Comparison of ENCODE assay signal across 28 cellular contexts in genomic region chr18:21915546-21915945, GRCh38.
DNase-seq lines count a peak whose midpoint lies in the region; ATAC-seq and TF ChIP-seq lines count a peak whose summit lies in the region.
"Had no signal": no experiment of that assay in that cellular context is flagged by ENCODE, and none has a peak within 500 bp of the region (broad histone marks: within the 10 kb centered on the region; RNA-seq: fewer than 3 reads in every experiment).

No MANE protein-coding gene starts in this region.

- H3K4me3 Mint-ChIP-seq in osteocyte (ENCODE audit: unreplicated experiment) = no peak overlapping the region
- no peak overlapping the region for H3K4me3 Mint-ChIP-seq in CD8-positive, alpha-beta memory T cell
- H3K4me3 Mint-ChIP-seq: B cell; CD14-positive monocyte; CD4-positive, alpha-beta memory T cell; CD4-positive, alpha-beta T cell; CD4-positive, CD25-positive, alpha-beta regulatory T cell; CD8-positive, alpha-beta T cell had no signal

- H3K4me3 ChIP-seq in esophagus muscularis mucosa (no peak overlapping the region), mesendoderm (ENCODE audit: low read length) (no peak overlapping the region)
- H3K4me3 ChIP-seq in CD8-positive, alpha-beta memory T cell (ENCODE audit: low read length) = no peak overlapping the region
- H3K4me3 ChIP-seq: A549; BLaER1; BLaER1 treated with 17β-estradiol and CSF1 and Interleukin-3, amounts not matched to agents 10 nM and 100 nM had no signal

- DNase-seq in esophagus muscularis mucosa (ENCODE audit: extremely low spot score) (peak; percentile 72), mesendoderm (no peak), osteocyte (ENCODE audit: extremely low spot score, unreplicated experiment) (peak; percentile 74), RPMI8226 (no peak)
- no peak for DNase-seq in CD8-positive, alpha-beta memory T cell
- DNase-seq: 8988T; ACHN; BE2C; Caco-2; Calu3; CD4-positive, alpha-beta memory T cell; CD4-positive, alpha-beta T cell; CD4-positive, CD25-positive, alpha-beta regulatory T cell; CD8-positive, alpha-beta T cell; COR-L47; DMS53; DMS79; DMS79 treated with DMSO at 0.1 percent for 48 hours; DND-41; EL had no signal

- no peak overlapping the region for H3K27ac Mint-ChIP-seq in osteocyte (ENCODE audit: unreplicated experiment)
- H3K27ac Mint-ChIP-seq in CD8-positive, alpha-beta memory T cell = no peak overlapping the region
- H3K27ac Mint-ChIP-seq: B cell; CD14-positive monocyte; CD4-positive, alpha-beta memory T cell; CD4-positive, alpha-beta T cell; CD4-positive, CD25-positive, alpha-beta regulatory T cell; CD8-positive, alpha-beta T cell had no signal

- no peak overlapping the region for H3K4me2 ChIP-seq in mesendoderm (ENCODE audit: low read length)
- H3K4me2 ChIP-seq: A549; BLaER1; BLaER1 treated with 17β-estradiol and CSF1 and Interleukin-3, amounts not matched to agents 10 nM and 100 nM had no signal

- H2BK5ac ChIP-seq in mesendoderm (ENCODE audit: low read length) = peak overlapping the region; percentile 52

- no peak overlapping the region for H4K8ac ChIP-seq in mesendoderm (ENCODE audit: low read depth, low read length)

- H2BK120ac ChIP-seq in mesendoderm (ENCODE audit: low read depth, low read length) = no peak overlapping the region

- peaks cover 0 to 26% (median 12%) of the 10 kb centered on the region in 4 donors for H3K9me3 ChIP-seq in esophagus muscularis mucosa
- no peaks in the 10 kb centered on the region for H3K9me3 ChIP-seq in CD8-positive, alpha-beta memory T cell (ENCODE audit: low read length)
- H3K9me3 ChIP-seq: BE2C had no signal

- H3K36me3 Mint-ChIP-seq in osteocyte (ENCODE audit: unreplicated experiment) = no peaks in the 10 kb centered on the region
- no peaks in the 10 kb centered on the region for H3K36me3 Mint-ChIP-seq in CD8-positive, alpha-beta memory T cell
- H3K36me3 Mint-ChIP-seq: CD14-positive monocyte; CD4-positive, CD25-positive, alpha-beta regulatory T cell; CD8-positive, alpha-beta T cell had no signal

- no peaks in the 10 kb centered on the region for H3K79me1 ChIP-seq in mesendoderm (ENCODE audit: low read length)

- peak overlapping the region; percentile 49 for H3K56ac ChIP-seq in mesendoderm (ENCODE audit: low read length)

- no peaks in the 10 kb centered on the region for H3K4me1 ChIP-seq in esophagus muscularis mucosa
- H3K4me1 ChIP-seq in mesendoderm (ENCODE audit: control insufficient read depth, low read depth, low read length) = peaks cover 2% of the 10 kb centered on the region
- no peaks in the 10 kb centered on the region for H3K4me1 ChIP-seq in CD8-positive, alpha-beta memory T cell (ENCODE audit: insufficient read depth, low read length)
- H3K4me1 ChIP-seq: A549; BE2C; BLaER1; BLaER1 treated with 17β-estradiol and CSF1 and Interleukin-3, amounts not matched to agents 10 nM and 100 nM had no signal

- H4K5ac ChIP-seq in mesendoderm (ENCODE audit: low read length) = no peak overlapping the region

- ATAC-seq in HG02763 (IDR thresholded peaks at IDR 0.05; ENCODE audit: unreplicated experiment) = no peak
- ATAC-seq: CD8-positive, alpha-beta T cell had no signal

- no peaks in the 10 kb centered on the region for H3K4me1 Mint-ChIP-seq in osteocyte (ENCODE audit: unreplicated experiment)
- H3K4me1 Mint-ChIP-seq in CD8-positive, alpha-beta memory T cell = no peaks in the 10 kb centered on the region
- H3K4me1 Mint-ChIP-seq: B cell; CD14-positive monocyte; CD4-positive, alpha-beta memory T cell; CD4-positive, CD25-positive, alpha-beta regulatory T cell had no signal

- H3K27me3 ChIP-seq in esophagus muscularis mucosa (no peaks in the 10 kb centered on the region), mesendoderm (ENCODE audit: insufficient read depth, low read length, poor library complexity) (peaks cover 2% of the 10 kb centered on the region)
- H3K27me3 ChIP-seq in CD8-positive, alpha-beta memory T cell (ENCODE audit: insufficient read depth, low read length, poor library complexity, severe bottlenecking) = no peaks in the 10 kb centered on the region
- H3K27me3 ChIP-seq: BE2C; BLaER1; BLaER1 treated with 17β-estradiol and CSF1 and Interleukin-3, amounts not matched to agents 10 nM and 100 nM had no signal

- no peak overlapping the region for H3K9ac ChIP-seq in mesendoderm (ENCODE audit: low read length)
- H3K9ac ChIP-seq: BLaER1; BLaER1 treated with 17β-estradiol and CSF1 and Interleukin-3, amounts not matched to agents 10 nM and 100 nM had no signal

- H2BK15ac ChIP-seq in mesendoderm (replicated peaks; ENCODE audit: low read depth) = no peak overlapping the region

- H3K4ac ChIP-seq in mesendoderm (ENCODE audit: low read depth, low read length) = peak overlapping the region; percentile 77

- POLR2A ChIA-PET in CD8-positive, alpha-beta memory T cell (lab: Charles Lee) = no interaction called here

- peaks cover 7% of the 10 kb centered on the region for H3K9me3 Mint-ChIP-seq in osteocyte (ENCODE audit: unreplicated experiment)
- H3K9me3 Mint-ChIP-seq in CD8-positive, alpha-beta memory T cell = peaks cover 5 to 13% (median 11%) of the 10 kb centered on the region in 5 donors

- H3K27ac ChIP-seq in esophagus muscularis mucosa (replicated peaks in 1 of 4) (no peak overlapping the region), mesendoderm (ENCODE audit: low read depth, low read length) (no peak overlapping the region)
- no peak overlapping the region for H3K27ac ChIP-seq in CD8-positive, alpha-beta memory T cell (ENCODE audit: low read depth, low read length)
- H3K27ac ChIP-seq: 22Rv1; A549; BLaER1; BLaER1 treated with 17β-estradiol and CSF1 and Interleukin-3, amounts not matched to agents 10 nM and 100 nM; C4-2B had no signal

- TF ChIP-seq POLR2A in esophagus muscularis mucosa (IDR thresholded peaks at IDR 0.05; ENCODE audit: low read depth) = no peak

- peak overlapping the region; percentile 54 for H3K18ac ChIP-seq in mesendoderm (ENCODE audit: low read length)

- CTCF ChIA-PET in CD8-positive, alpha-beta memory T cell (lab: Charles Lee) = no interaction called here

- TF ChIP-seq EP300 in esophagus muscularis mucosa (IDR thresholded peaks at IDR 0.05) = no peak

- no peak overlapping the region for H3K23ac ChIP-seq in mesendoderm (ENCODE audit: low read length)

- H3K27me3 Mint-ChIP-seq in osteocyte (ENCODE audit: unreplicated experiment) = peaks cover 26% of the 10 kb centered on the region
- peaks cover 9 to 26% of the 10 kb centered on the region in 2 donors for H3K27me3 Mint-ChIP-seq in CD8-positive, alpha-beta memory T cell

- TF ChIP-seq CTCF in esophagus muscularis mucosa (IDR thresholded peaks at IDR 0.05) (no peak), osteocyte (IDR thresholded peaks at IDR 0.05) (no peak)

- H3K36me3 ChIP-seq in esophagus muscularis mucosa = no peaks in the 10 kb centered on the region
- no peaks in the 10 kb centered on the region for H3K36me3 ChIP-seq in mesendoderm (ENCODE audit: control insufficient read depth, insufficient read depth, low read length)
- H3K36me3 ChIP-seq in CD8-positive, alpha-beta memory T cell (ENCODE audit: insufficient read depth, low read length) = no peaks in the 10 kb centered on the region
- H3K36me3 ChIP-seq: BE2C; BLaER1; BLaER1 treated with 17β-estradiol and CSF1 and Interleukin-3, amounts not matched to agents 10 nM and 100 nM had no signal

- H3K79me2 ChIP-seq in mesendoderm (ENCODE audit: control insufficient read depth, insufficient read depth, low read length) = no peaks in the 10 kb centered on the region

- 75% methylated on average over 9 of the region's 9 CpGs for WGBS in esophagus muscularis mucosa
- no CpG with 5 or more reads among the region's 9 CpGs for WGBS in mesendoderm (ENCODE audit: extremely low coverage, insufficient coverage, low lambda C conversion rate)

- H2AK5ac ChIP-seq in mesendoderm (ENCODE audit: low read length) = peak overlapping the region; percentile 71

- intact Hi-C loops in esophagus muscularis mucosa (cut with DNase I) = no loop called here

Comparison
In these comparisons a context has a peak if more than half of its experiments do, and no peak if none do; other contexts are left out.
1. DNase-seq: peak in esophagus muscularis mucosa (single experiment) and osteocyte (single experiment); none in mesendoderm (single experiment), RPMI8226 (single experiment) and CD8-positive, alpha-beta memory T cell (0 of 5).